Comparison of ENCODE assay signal across 20 cellular contexts in genomic region chr2:169923977-169924376, GRCh38.
"Had no signal": no experiment of that assay in that cellular context is flagged by ENCODE, and none has a peak within 500 bp of the region (broad histone marks: within the 10 kb centered on the region; RNA-seq: fewer than 3 reads in every experiment).

No MANE protein-coding gene starts in this region.

- H3K27me3 ChIP-seq: dorsolateral prefrontal cortex, hepatocyte, neutrophil, spleen had no signal

- H3K4me3 Mint-ChIP-seq: naive thymus-derived CD4-positive, alpha-beta T cell; stimulated activated naive B cell treated with anti-CD40 and anti-IgM and Interleukin-4, amounts not matched to agents 10 μg/mL and 1 μg/mL and 100 μg/mL, for 72 hours; stimulated activated naive CD8-positive, alpha-beta T cell treated with anti-CD3 and anti-CD28 coated beads, Interleukin-15, amount 100 ng/mL, for 72 hours had no signal

- H3K4me1 Mint-ChIP-seq: stimulated activated naive B cell treated with anti-CD40 and anti-IgM and Interleukin-4, amounts not matched to agents 10 μg/mL and 1 μg/mL and 100 μg/mL, for 72 hours; stimulated activated naive CD8-positive, alpha-beta T cell treated with anti-CD3 and anti-CD28 coated beads, Interleukin-15, amount 100 ng/mL, for 72 hours had no signal

- H3K4me1 ChIP-seq: spleen had no signal

- H3K4me3 ChIP-seq: dorsolateral prefrontal cortex, hepatocyte, spleen, thoracic aorta had no signal

- H3K9me3 ChIP-seq: neutrophil, spleen, thoracic aorta had no signal

- H3K9me3 Mint-ChIP-seq: naive thymus-derived CD4-positive, alpha-beta T cell; stimulated activated naive B cell treated with anti-CD40 and anti-IgM and Interleukin-4, amounts not matched to agents 10 μg/mL and 1 μg/mL and 100 μg/mL, for 72 hours; stimulated activated naive CD8-positive, alpha-beta T cell treated with anti-CD3 and anti-CD28 coated beads, Interleukin-15, amount 100 ng/mL, for 72 hours had no signal

- H3K27ac Mint-ChIP-seq: stimulated activated naive B cell treated with anti-CD40 and anti-IgM and Interleukin-4, amounts not matched to agents 10 μg/mL and 1 μg/mL and 100 μg/mL, for 72 hours; stimulated activated naive CD8-positive, alpha-beta T cell treated with anti-CD3 and anti-CD28 coated beads, Interleukin-15, amount 100 ng/mL, for 72 hours had no signal

- DNase-seq: cortex of kidney; dorsolateral prefrontal cortex; effector CD8-positive, alpha-beta T cell; foreskin melanocyte; head of caudate nucleus; kidney glomerular epithelial cell; mammary epithelial cell; naive thymus-derived CD4-positive, alpha-beta T cell; spleen; stimulated activated CD4-positive, alpha-beta T cell treated with anti-CD3 and anti-CD28 coated beads, Interleukin-15, amount 100 ng/mL, for 24 hours; stimulated activated CD4-positive, alpha-beta T cell treated with anti-CD3 and anti-CD28 coated beads, Interleukin-1b, Interleukin-23, amount 100 ng/mL, for 48 hours; stimulated activated CD4-positive, alpha-beta T cell treated with anti-CD3 and anti-CD28 coated beads, Interleukin-4, amount 100 ng/mL, for 24 hours; stimulated activated naive B cell treated with anti-CD40 and anti-IgM and Interleukin-4, amounts not matched to agents 10 μg/mL and 1 μg/mL and 100 μg/mL, for 72 hours; stimulated activated naive CD8-positive, alpha-beta T cell treated with anti-CD3 and anti-CD28 coated beads, Interleukin-15, amount 100 ng/mL, for 72 hours; substantia nigra; trophoblast cell had no signal

- ATAC-seq: naive thymus-derived CD4-positive, alpha-beta T cell; sciatic nerve; stimulated activated naive B cell treated with anti-CD40 and anti-IgM and Interleukin-4, amounts not matched to agents 10 μg/mL and 1 μg/mL and 100 μg/mL, for 72 hours; stimulated activated naive CD8-positive, alpha-beta T cell treated with anti-CD3 and anti-CD28 coated beads, Interleukin-15, amount 100 ng/mL, for 72 hours had no signal

- H3K27ac ChIP-seq: dorsolateral prefrontal cortex, hepatocyte, neutrophil, spleen, thoracic aorta had no signal

- H3K27me3 Mint-ChIP-seq: naive thymus-derived CD4-positive, alpha-beta T cell; stimulated activated naive B cell treated with anti-CD40 and anti-IgM and Interleukin-4, amounts not matched to agents 10 μg/mL and 1 μg/mL and 100 μg/mL, for 72 hours; stimulated activated naive CD8-positive, alpha-beta T cell treated with anti-CD3 and anti-CD28 coated beads, Interleukin-15, amount 100 ng/mL, for 72 hours had no signal
